In the genomic region with DNA sequence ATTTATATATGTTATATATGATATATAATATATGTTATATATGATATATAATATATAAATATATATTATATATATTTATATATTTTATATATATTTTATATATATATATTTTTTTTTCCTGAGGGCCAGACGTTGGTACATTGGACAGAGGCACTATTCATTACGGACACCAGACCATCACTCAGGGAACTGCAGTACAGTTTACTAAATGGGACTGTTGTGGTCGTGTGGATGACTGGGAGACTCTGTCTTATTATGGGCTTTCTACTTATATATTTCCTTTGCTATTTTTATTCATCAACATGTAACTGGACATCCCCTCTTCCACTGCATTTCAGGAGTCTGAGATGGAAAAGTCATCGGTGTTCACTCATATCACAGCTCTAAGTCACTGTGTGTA, we compare ENCODE assay signal across 17 cellular contexts.
"Had no signal": no experiment of that assay in that cellular context is flagged by ENCODE, and none has a peak within 500 bp of the region (broad histone marks: within the 10 kb centered on the region; RNA-seq: fewer than 3 reads in every experiment).

No MANE protein-coding gene starts in this region.

- H3K4me1 ChIP-seq: adrenal gland, body of pancreas, breast epithelium, SJSA1 had no signal

- ATAC-seq: activated CD8-positive, alpha-beta T cell treated with anti-CD3 and anti-CD28 coated beads, Interleukin-2, amount 10 ng/mL, durations not matched to agents 7 days and 5 days; body of pancreas had no signal

- H3K4me3 ChIP-seq: adrenal gland, body of pancreas, breast epithelium, MG63, SJSA1 had no signal

- H3K27me3 Mint-ChIP-seq: activated CD4-positive, alpha-beta T cell treated with anti-CD3 and anti-CD28 coated beads for 36 hours; activated T-cell treated with anti-CD3 and anti-CD28 coated beads, Interleukin-2, amount 50 U/mL, for 24 hours had no signal

- H3K27ac ChIP-seq: adrenal gland, body of pancreas, breast epithelium, SJSA1 had no signal

- H3K9me3 Mint-ChIP-seq: activated CD4-positive, alpha-beta T cell treated with anti-CD3 and anti-CD28 coated beads, Interleukin-2, amount 10 ng/mL, durations not matched to agents 7 days and 5 days; activated naive CD4-positive, alpha-beta T cell treated with anti-CD3 and anti-CD28 coated beads for 36 hours; activated naive CD4-positive, alpha-beta T cell treated with anti-CD3 and anti-CD28 coated beads, Interleukin-2, amount 50 U/mL, for 72 hours; activated T-cell treated with anti-CD3 and anti-CD28 coated beads, Interleukin-2, amount 50 U/mL, for 24 hours had no signal

- H3K27ac Mint-ChIP-seq: activated CD4-positive, alpha-beta T cell treated with anti-CD3 and anti-CD28 coated beads for 36 hours; activated CD4-positive, alpha-beta T cell treated with anti-CD3 and anti-CD28 coated beads, Interleukin-2, amount 10 ng/mL, durations not matched to agents 7 days and 5 days; activated CD8-positive, alpha-beta T cell treated with anti-CD3 and anti-CD28 coated beads, Interleukin-2, amount 10 ng/mL, durations not matched to agents 7 days and 5 days; activated naive CD4-positive, alpha-beta T cell treated with anti-CD3 and anti-CD28 coated beads for 36 hours; activated naive CD4-positive, alpha-beta T cell treated with anti-CD3 and anti-CD28 coated beads, Interleukin-2, amount 50 U/mL, for 72 hours had no signal

- H3K27me3 ChIP-seq: body of pancreas had no signal

- DNase-seq: activated T-cell treated with anti-CD3 and anti-CD28 coated beads, Interleukin-2, amount 50 U/mL, for 24 hours; NCI-H1436; NCI-H1694; NCI-H2081 treated with DMSO at 0.1 percent for 48 hours; NCI-H345; NCI-H524 treated with DMSO at 0.1 percent for 48 hours; T-helper 9 cell had no signal

- H3K36me3 ChIP-seq: adrenal gland, breast epithelium, MG63, SJSA1 had no signal

- H3K4me3 Mint-ChIP-seq: activated CD4-positive, alpha-beta T cell treated with anti-CD3 and anti-CD28 coated beads for 36 hours; activated CD4-positive, alpha-beta T cell treated with anti-CD3 and anti-CD28 coated beads, Interleukin-2, amount 10 ng/mL, durations not matched to agents 7 days and 5 days; activated CD8-positive, alpha-beta T cell treated with anti-CD3 and anti-CD28 coated beads, Interleukin-2, amount 10 ng/mL, durations not matched to agents 7 days and 5 days; activated naive CD4-positive, alpha-beta T cell treated with anti-CD3 and anti-CD28 coated beads for 36 hours; activated T-cell treated with anti-CD3 and anti-CD28 coated beads, Interleukin-2, amount 50 U/mL, for 24 hours had no signal

- H3K9me3 ChIP-seq: adrenal gland, body of pancreas, breast epithelium, MG63, SJSA1 had no signal

- H3K36me3 Mint-ChIP-seq: activated naive CD4-positive, alpha-beta T cell treated with anti-CD3 and anti-CD28 coated beads, Interleukin-2, amount 50 U/mL, for 72 hours had no signal
